Comparison of ENCODE assay signal across 22 cellular contexts in the genomic region with DNA sequence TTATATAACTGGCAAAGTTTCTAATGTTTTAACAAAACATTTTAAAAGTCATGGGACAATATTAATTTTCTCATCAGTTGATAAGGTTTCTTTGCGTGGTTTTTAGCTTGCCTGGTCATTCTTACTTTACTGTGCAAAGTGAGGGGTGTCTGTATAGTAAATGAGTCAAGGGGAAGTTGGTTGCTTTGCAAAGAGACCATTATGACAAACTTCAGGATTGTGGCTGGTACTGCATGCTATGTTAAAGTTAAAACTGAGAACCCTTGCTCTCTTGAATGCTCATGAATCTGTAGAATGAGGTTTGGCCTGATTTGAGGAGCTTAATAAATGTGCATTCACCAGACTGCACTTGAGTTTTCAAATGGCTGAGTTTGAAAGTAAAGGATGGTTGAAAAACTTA. TPM values are rescaled to one million over a fixed set of nuclear protein-coding genes. Genes with fewer than 3 reads are reported as not detected.
DNase-seq lines count a peak whose midpoint lies in the region; ATAC-seq lines count a peak whose summit lies in the region.
"Had no signal": no experiment of that assay in that cellular context is flagged by ENCODE, and none has a peak within 500 bp of the region (broad histone marks: within the 10 kb centered on the region; RNA-seq: fewer than 3 reads in every experiment).

No MANE protein-coding gene starts in this region.

- no peaks in the 10 kb centered on the region for H3K9me3 Mint-ChIP-seq in activated naive CD8-positive, alpha-beta T cell treated with anti-CD3 and anti-CD28 coated beads, Interleukin-2, amount 50 U/mL, for 24 hours
- no peaks in the 10 kb centered on the region for H3K9me3 Mint-ChIP-seq in activated naive CD8-positive, alpha-beta T cell treated with anti-CD3 and anti-CD28 coated beads for 36 hours
- H3K9me3 Mint-ChIP-seq in stimulated activated naive CD8-positive, alpha-beta T cell treated with anti-CD3 and anti-CD28 coated beads, Interleukin-15, amount 100 ng/mL, for 72 hours, result no peaks in the 10 kb centered on the region
- H3K9me3 Mint-ChIP-seq: activated T-helper 2 cell treated with anti-CD3 and anti-CD28 coated beads, Interferon-gamma antibody, Interleukin-2, Interleukin-4, amounts not matched to agents 10 μg/mL and 5 μg/mL and 100 μg/mL, durations not matched to agents 14 hours and 24 hours and 36 hours; natural killer cell; T-cell; WTC11 had no signal

- no peak overlapping the region for H3K27ac Mint-ChIP-seq in activated naive CD8-positive, alpha-beta T cell treated with anti-CD3 and anti-CD28 coated beads, Interleukin-2, amount 50 U/mL, for 24 hours
- no peak overlapping the region for H3K27ac Mint-ChIP-seq in activated naive CD8-positive, alpha-beta T cell treated with anti-CD3 and anti-CD28 coated beads for 36 hours
- H3K27ac Mint-ChIP-seq in stimulated activated naive CD8-positive, alpha-beta T cell treated with anti-CD3 and anti-CD28 coated beads, Interleukin-15, amount 100 ng/mL, for 72 hours, result no peak overlapping the region
- H3K27ac Mint-ChIP-seq: activated T-helper 2 cell treated with anti-CD3 and anti-CD28 coated beads, Interferon-gamma antibody, Interleukin-2, Interleukin-4, amounts not matched to agents 10 μg/mL and 5 μg/mL and 100 μg/mL, durations not matched to agents 14 hours and 24 hours and 36 hours; CD4-positive, CD25-positive, alpha-beta regulatory T cell; natural killer cell; T-cell; WTC11 had no signal

- peak; percentile 28 for ATAC-seq in activated naive CD8-positive, alpha-beta T cell treated with anti-CD3 and anti-CD28 coated beads, Interleukin-2, amount 50 U/mL, for 24 hours
- ATAC-seq in HG02642 (IDR thresholded peaks at IDR 0.05; ENCODE audit: poor library complexity, unreplicated experiment) (peak; percentile 65), HG03354 (IDR thresholded peaks at IDR 0.05; ENCODE audit: poor library complexity, severe bottlenecking, unreplicated experiment) (peak; percentile 63)
- ATAC-seq in stimulated activated naive CD8-positive, alpha-beta T cell treated with anti-CD3 and anti-CD28 coated beads, Interleukin-15, amount 100 ng/mL, for 72 hours, result peak; percentile 65
- ATAC-seq: foreskin keratinocyte, natural killer cell, T-cell, WTC11 had no signal

- peaks cover 4% of the 10 kb centered on the region for H3K4me1 Mint-ChIP-seq in activated naive CD8-positive, alpha-beta T cell treated with anti-CD3 and anti-CD28 coated beads, Interleukin-2, amount 50 U/mL, for 24 hours
- H3K4me1 Mint-ChIP-seq in activated naive CD8-positive, alpha-beta T cell treated with anti-CD3 and anti-CD28 coated beads for 36 hours, result peaks cover 6% of the 10 kb centered on the region
- H3K4me1 Mint-ChIP-seq in stimulated activated naive CD8-positive, alpha-beta T cell treated with anti-CD3 and anti-CD28 coated beads, Interleukin-15, amount 100 ng/mL, for 72 hours, result no peaks in the 10 kb centered on the region
- H3K4me1 Mint-ChIP-seq: CD4-positive, CD25-positive, alpha-beta regulatory T cell; natural killer cell; T-cell; WTC11 had no signal

- H3K4me3 Mint-ChIP-seq in activated naive CD8-positive, alpha-beta T cell treated with anti-CD3 and anti-CD28 coated beads, Interleukin-2, amount 50 U/mL, for 24 hours, result no peak overlapping the region
- no peak overlapping the region for H3K4me3 Mint-ChIP-seq in activated naive CD8-positive, alpha-beta T cell treated with anti-CD3 and anti-CD28 coated beads for 36 hours
- no peak overlapping the region for H3K4me3 Mint-ChIP-seq in stimulated activated naive CD8-positive, alpha-beta T cell treated with anti-CD3 and anti-CD28 coated beads, Interleukin-15, amount 100 ng/mL, for 72 hours
- H3K4me3 Mint-ChIP-seq: CD4-positive, CD25-positive, alpha-beta regulatory T cell; natural killer cell; T-cell; WTC11 had no signal

- H3K27me3 Mint-ChIP-seq in activated naive CD8-positive, alpha-beta T cell treated with anti-CD3 and anti-CD28 coated beads, Interleukin-2, amount 50 U/mL, for 24 hours, result peaks cover 11% of the 10 kb centered on the region
- H3K27me3 Mint-ChIP-seq in activated naive CD8-positive, alpha-beta T cell treated with anti-CD3 and anti-CD28 coated beads for 36 hours, result peaks cover 9% of the 10 kb centered on the region
- peaks cover 20% of the 10 kb centered on the region for H3K27me3 Mint-ChIP-seq in stimulated activated naive CD8-positive, alpha-beta T cell treated with anti-CD3 and anti-CD28 coated beads, Interleukin-15, amount 100 ng/mL, for 72 hours

- H3K36me3 Mint-ChIP-seq in activated naive CD8-positive, alpha-beta T cell treated with anti-CD3 and anti-CD28 coated beads, Interleukin-2, amount 50 U/mL, for 24 hours (ENCODE audit: low read depth), result no peaks in the 10 kb centered on the region
- H3K36me3 Mint-ChIP-seq in activated naive CD8-positive, alpha-beta T cell treated with anti-CD3 and anti-CD28 coated beads for 36 hours, result no peaks in the 10 kb centered on the region
- H3K36me3 Mint-ChIP-seq: CD4-positive, CD25-positive, alpha-beta regulatory T cell; natural killer cell; T-cell; WTC11 had no signal

- no peak for DNase-seq in activated naive CD8-positive, alpha-beta T cell treated with anti-CD3 and anti-CD28 coated beads, Interleukin-2, amount 50 U/mL, for 24 hours
- no peak for DNase-seq in activated naive CD8-positive, alpha-beta T cell treated with anti-CD3 and anti-CD28 coated beads for 36 hours
- DNase-seq in stimulated activated naive CD8-positive, alpha-beta T cell treated with anti-CD3 and anti-CD28 coated beads, Interleukin-15, amount 100 ng/mL, for 72 hours, result no peak
- DNase-seq in NCI-H1417 (lab: John Stamatoyannopoulos, UW) (no peak), glomerular visceral epithelial cell (ENCODE audit: extremely low spot score) (no peak), NCI-H2107 (lab: John Stamatoyannopoulos, UW) (no peak)
- DNase-seq: CD4-positive, CD25-positive, alpha-beta regulatory T cell; dermis blood vessel endothelial cell; DMS53; foreskin keratinocyte; GM23248; kidney glomerular epithelial cell; mesenchymal stem cell; natural killer cell; NCI-H187; NCI-H510A; T-cell had no signal

RNA-seq across cellular contexts. Expression of gene COL4A4, which starts 47.0 kb away (rescaled TPM):
- not detected for total RNA-seq in activated naive CD8-positive, alpha-beta T cell treated with anti-CD3 and anti-CD28 coated beads for 36 hours
- total RNA-seq: activated CD8-positive, alpha-beta memory T cell treated with anti-CD3 and anti-CD28 coated beads for 36 hours; activated T-helper 2 cell treated with anti-CD3 and anti-CD28 coated beads, Interferon-gamma antibody, Interleukin-2, Interleukin-4, amounts not matched to agents 10 μg/mL and 5 μg/mL and 100 μg/mL, durations not matched to agents 14 hours and 24 hours and 36 hours; CD4-positive, CD25-positive, alpha-beta regulatory T cell had no signal

RNA-seq across cellular contexts. Expression of gene COL4A3, which starts 47.4 kb away (rescaled TPM):
- total RNA-seq in activated naive CD8-positive, alpha-beta T cell treated with anti-CD3 and anti-CD28 coated beads for 36 hours, result not detected
- total RNA-seq: activated CD8-positive, alpha-beta memory T cell treated with anti-CD3 and anti-CD28 coated beads for 36 hours; activated T-helper 2 cell treated with anti-CD3 and anti-CD28 coated beads, Interferon-gamma antibody, Interleukin-2, Interleukin-4, amounts not matched to agents 10 μg/mL and 5 μg/mL and 100 μg/mL, durations not matched to agents 14 hours and 24 hours and 36 hours; CD4-positive, CD25-positive, alpha-beta regulatory T cell had no signal
